ENCODE assay signal across 8 cellular contexts in genomic region chr6:110968661-110969060, GRCh38. TPM values are rescaled to one million over a fixed set of nuclear protein-coding genes. Genes with fewer than 3 reads are reported as not detected.
A peak's percentile ranks its signal among the peaks of the same experiment; 100 is the strongest.
DNase-seq lines count a peak whose midpoint lies in the region; ATAC-seq, FAIRE-seq and TF ChIP-seq lines count a peak whose summit lies in the region.
"Not testable (repeated sequence)": the region's sequence is repeated elsewhere in the genome, so short reads cannot be mapped to it uniquely, and the experiment has no call there.

No MANE protein-coding gene starts in this region.

- intact Hi-C loops in activated naive CD4-positive, alpha-beta T cell treated with anti-CD3 and anti-CD28 coated beads for 36 hours (cut with micrococcal nuclease); HepG2 (cut with micrococcal nuclease; ENCODE audit: unreplicated experiment): not testable (repeated sequence)

- not testable (repeated sequence) for H3K4me3 ChIP-seq in HepG2 (replicated peaks in 1 of 3; ENCODE audit: insufficient read depth in 1 of 3, low read depth in 2 of 3, low read length in 3 of 3)

- POLR2A ChIA-PET in WTC11 (lab: Charles Lee) (interaction anchor here (0.6 to 1.5 kb wide), 2 partner anchors 10 to 24 kb away, joined by 3 to 4 read pairs; partner anchors contain the start of gene GTF3C6), HepG2 (lab: Yijun Ruan, JAX) (interaction anchor here (1.8 to 2.0 kb wide), 2 partner anchors 9 to 10 kb away, joined by 6 to 8 read pairs; partner anchors contain the start of gene GTF3C6)

- H3K4me3 Mint-ChIP-seq in WTC11; activated T-cell treated with anti-CD3 and anti-CD28 coated beads, Interleukin-2, amount 50 U/mL, for 24 hours; activated naive CD4-positive, alpha-beta T cell treated with anti-CD3 and anti-CD28 coated beads for 36 hours; nephron progenitor cell; stimulated activated naive CD8-positive, alpha-beta T cell treated with anti-CD3 and anti-CD28 coated beads, Interleukin-15, Interleukin-2, amounts not matched to agents 100 ng/mL and 50 ng/mL, for 24 hours: not testable (repeated sequence)

- H4K20me1 ChIP-seq in HepG2 (ENCODE audit: insufficient read depth, low read length) = not testable (repeated sequence)

- not testable (repeated sequence) for H3K9ac ChIP-seq in HepG2 (ENCODE audit: insufficient read depth, low read depth, low read length)

- CTCF ChIA-PET in WTC11 (lab: Charles Lee); HepG2 (lab: Yijun Ruan, JAX; ENCODE audit: low intra/inter-chr PET ratio, low total read pairs): not testable (repeated sequence)
- CTCF ChIA-PET in activated naive CD4-positive, alpha-beta T cell treated with anti-CD3 and anti-CD28 coated beads for 36 hours (lab: Charles Lee) = interaction anchor here (0.6 kb wide), 2 partner anchors 275 to 1046 kb away, joined by 3 to 8 read pairs; no protein-coding TSS in a partner anchor

- H3K27ac ChIP-seq in 22Rv1 = peak overlapping the region; percentile 23; the same call in 1 of the 2 replicates
- H3K27ac ChIP-seq in HepG2 (ENCODE audit: extremely low read length, insufficient read depth, low read length) = not testable (repeated sequence)

- TF ChIP-seq CTCF in 22Rv1 (IDR thresholded peaks at IDR 0.05); WTC11 (IDR thresholded peaks at IDR 0.05); HepG2 (CRISPR knock-in tag; IDR thresholded peaks at IDR 0.05); nephron progenitor cell (IDR thresholded peaks at IDR 0.05): not testable (repeated sequence)

- not testable (repeated sequence) for H3K79me2 ChIP-seq in HepG2 (ENCODE audit: insufficient read depth, low read length)

- not testable (repeated sequence) for DNase-seq in WTC11 (ENCODE audit: low spot score); activated T-cell treated with anti-CD3 and anti-CD28 coated beads, Interleukin-2, amount 50 U/mL, for 24 hours; activated naive CD4-positive, alpha-beta T cell treated with anti-CD3 and anti-CD28 coated beads for 36 hours; HepG2 (ENCODE audit: low spot score); nephron progenitor cell

- H3K4me1 ChIP-seq in HepG2 (ENCODE audit: insufficient read depth, low read length) = not testable (repeated sequence)

- not testable (repeated sequence) for H3K4me2 ChIP-seq in HepG2 (ENCODE audit: low read depth, low read length)

- in situ Hi-C loops in HepG2 (cut with HindIII; ENCODE audit: extremely low pct_ligation_motif_present, low pct_unique_long_range_greater_than_20kb) = not testable (repeated sequence)

- not testable (repeated sequence) for FAIRE-seq in HepG2 (lab: Jason Lieb, UNC)

- H3K36me3 ChIP-seq in HepG2 (replicated peaks in 1 of 2; ENCODE audit: control insufficient read depth in 1 of 2, insufficient read depth in 2 of 2, low read length in 2 of 2) = peaks cover 6 to 15% of the 10 kb centered on the region in 2 experiments

- H3K27me3 Mint-ChIP-seq in WTC11 (ENCODE audit: low read depth); activated T-cell treated with anti-CD3 and anti-CD28 coated beads, Interleukin-2, amount 50 U/mL, for 24 hours; activated naive CD4-positive, alpha-beta T cell treated with anti-CD3 and anti-CD28 coated beads for 36 hours (ENCODE audit: low read depth); nephron progenitor cell (ENCODE audit: low read depth, poor library complexity); stimulated activated naive CD8-positive, alpha-beta T cell treated with anti-CD3 and anti-CD28 coated beads, Interleukin-15, Interleukin-2, amounts not matched to agents 100 ng/mL and 50 ng/mL, for 24 hours: not testable (repeated sequence)

- H3K4me1 Mint-ChIP-seq in WTC11; activated T-cell treated with anti-CD3 and anti-CD28 coated beads, Interleukin-2, amount 50 U/mL, for 24 hours (ENCODE audit: low read depth); activated naive CD4-positive, alpha-beta T cell treated with anti-CD3 and anti-CD28 coated beads for 36 hours (ENCODE audit: low read depth); nephron progenitor cell; stimulated activated naive CD8-positive, alpha-beta T cell treated with anti-CD3 and anti-CD28 coated beads, Interleukin-15, Interleukin-2, amounts not matched to agents 100 ng/mL and 50 ng/mL, for 24 hours (ENCODE audit: low read depth): not testable (repeated sequence)

- not testable (repeated sequence) for TF ChIP-seq EP300 in HepG2 (IDR thresholded peaks at IDR 0.05; ENCODE audit: low read depth in 2 of 2, low read length in 2 of 2); HepG2 (CRISPR knock-in tag; IDR thresholded peaks at IDR 0.05; ENCODE audit: borderline replicate concordance)

- not testable (repeated sequence) for BruUV-seq in HepG2 (replicated peaks; lab: Mats Ljungman, UMichigan)

- not testable (repeated sequence) for H3K9me3 ChIP-seq in HepG2 (ENCODE audit: low read length)

- 93% methylated on average over 2 of the region's 2 CpGs for WGBS in HepG2 (ENCODE audit: low lambda C conversion rate)

- not testable (repeated sequence) for H2AFZ ChIP-seq in HepG2 (ENCODE audit: low read length)

- not testable (repeated sequence) for H3K9me3 Mint-ChIP-seq in WTC11; activated T-cell treated with anti-CD3 and anti-CD28 coated beads, Interleukin-2, amount 50 U/mL, for 24 hours; activated naive CD4-positive, alpha-beta T cell treated with anti-CD3 and anti-CD28 coated beads for 36 hours; nephron progenitor cell; stimulated activated naive CD8-positive, alpha-beta T cell treated with anti-CD3 and anti-CD28 coated beads, Interleukin-15, Interleukin-2, amounts not matched to agents 100 ng/mL and 50 ng/mL, for 24 hours

- H3K27ac Mint-ChIP-seq in WTC11 (0 out of 2 replicates have a peak overlapping the region, but pooled peaks have one; percentile 18), nephron progenitor cell (peak overlapping the region; percentile 68)
- peak overlapping the region; percentile 38 for H3K27ac Mint-ChIP-seq in activated T-cell treated with anti-CD3 and anti-CD28 coated beads, Interleukin-2, amount 50 U/mL, for 24 hours
- H3K27ac Mint-ChIP-seq in activated naive CD4-positive, alpha-beta T cell treated with anti-CD3 and anti-CD28 coated beads for 36 hours = peak overlapping the region; percentile 51
- H3K27ac Mint-ChIP-seq in stimulated activated naive CD8-positive, alpha-beta T cell treated with anti-CD3 and anti-CD28 coated beads, Interleukin-15, Interleukin-2, amounts not matched to agents 100 ng/mL and 50 ng/mL, for 24 hours = peak overlapping the region; percentile 4

- not testable (repeated sequence) for TF ChIP-seq RAD21 in HepG2 (CRISPR knock-in tag; IDR thresholded peaks at IDR 0.05)

- H3K36me3 Mint-ChIP-seq in WTC11 (peaks cover 40% of the 10 kb centered on the region), nephron progenitor cell (ENCODE audit: low read depth) (peaks cover 52% of the 10 kb centered on the region)
- peaks cover 49% of the 10 kb centered on the region for H3K36me3 Mint-ChIP-seq in activated T-cell treated with anti-CD3 and anti-CD28 coated beads, Interleukin-2, amount 50 U/mL, for 24 hours (ENCODE audit: low read depth)
- H3K36me3 Mint-ChIP-seq in activated naive CD4-positive, alpha-beta T cell treated with anti-CD3 and anti-CD28 coated beads for 36 hours (ENCODE audit: low read depth) = peaks cover 23% of the 10 kb centered on the region
- H3K36me3 Mint-ChIP-seq in stimulated activated naive CD8-positive, alpha-beta T cell treated with anti-CD3 and anti-CD28 coated beads, Interleukin-15, Interleukin-2, amounts not matched to agents 100 ng/mL and 50 ng/mL, for 24 hours (ENCODE audit: low read depth) = peaks cover 44% of the 10 kb centered on the region

- not testable (repeated sequence) for TF ChIP-seq POLR2A in HepG2 (IDR thresholded peaks at IDR 0.05; ENCODE audit: insufficient read depth in 1 of 2, low read depth in 2 of 2, low read length in 2 of 2)

- not testable (repeated sequence) for ATAC-seq in WTC11, HepG2

- H3K27me3 ChIP-seq in HepG2 (ENCODE audit: control insufficient read depth in 1 of 2, insufficient read depth in 2 of 2, low read length in 2 of 2) = not testable (repeated sequence)

RNA-seq across cellular contexts. Expression of gene GTF3C6, which starts 10.2 kb away (rescaled TPM):
- polyA plus RNA-seq in PFSK-1 (2012; ENCODE audit: insufficient read length, low read depth) = 57.8 TPM
- total RNA-seq in WTC11 (2021) = 65.5 to 69.0 TPM (median 67.0 TPM) in 3 replicates
- 10 to 100 TPM; 81.6 to 84.7 TPM for total RNA-seq in activated naive CD4-positive, alpha-beta T cell treated with anti-CD3 and anti-CD28 coated beads for 36 hours
- total RNA-seq in HepG2 (2016; rRNA removed; fragmentation: Illumina TruSeq; extraction: Trizol) = 160 and 195 TPM in 2 replicates
- total RNA-seq in HepG2 (2016; cell fraction: cytosol; rRNA removed; fragmentation: Illumina TruSeq; extraction: Trizol; ENCODE audit: low read depth) = 144 and 180 TPM in 2 replicates
- 161 and 199 TPM in 2 replicates for total RNA-seq in HepG2 (2016; cell fraction: insoluble cytoplasmic fraction; rRNA removed; fragmentation: Illumina TruSeq; extraction: Trizol)
- 230 and 276 TPM in 2 replicates for total RNA-seq in HepG2 (2016; cell fraction: membrane; rRNA removed; fragmentation: Illumina TruSeq; extraction: Trizol)
- 55.6 and 59.8 TPM in 2 replicates for total RNA-seq in HepG2 (2016; cell fraction: nucleus; rRNA removed; fragmentation: Illumina TruSeq; extraction: Trizol)
- 19.3 and 21.6 TPM in 2 replicates for polyA plus RNA-seq in HepG2 (2011; rRNA removed)
- 12.0 and 21.0 TPM in 2 replicates for polyA plus RNA-seq in HepG2 (2011; cell fraction: cytosol; rRNA removed)
- polyA plus RNA-seq in HepG2 (2011; cell fraction: nucleus; rRNA removed) = 4.4 and 8.4 TPM in 2 replicates
- 77.9 and 114 TPM in 2 replicates for polyA plus RNA-seq in HepG2 (2012)
- 218 and 250 TPM in 2 replicates for polyA plus RNA-seq in HepG2 (2016; cell fraction: cytosol; fragmentation: Illumina TruSeq; extraction: Trizol; ENCODE audit: low read depth)
- 229 and 233 TPM in 2 replicates for polyA plus RNA-seq in HepG2 (2016; cell fraction: insoluble cytoplasmic fraction; fragmentation: Illumina TruSeq; extraction: Trizol; ENCODE audit: low read depth)
- 267 and 309 TPM in 2 replicates for polyA plus RNA-seq in HepG2 (2016; cell fraction: membrane; fragmentation: Illumina TruSeq; extraction: Trizol; ENCODE audit: low read depth)
- 100 and 108 TPM in 2 replicates for polyA plus RNA-seq in HepG2 (2016; cell fraction: nucleus; fragmentation: Illumina TruSeq; extraction: Trizol; ENCODE audit: insufficient read depth, low read depth)
- 1.5 and 1.7 TPM in 2 replicates for polyA minus RNA-seq in HepG2 (2011; rRNA and poly(A)+ RNA removed; ENCODE audit: low replicate concordance)
- polyA minus RNA-seq in HepG2 (2011; cell fraction: cytosol; rRNA and poly(A)+ RNA removed) = 16.9 and 21.8 TPM in 2 replicates
- polyA minus RNA-seq in HepG2 (2011; cell fraction: nucleus; rRNA and poly(A)+ RNA removed) = 12.1 and 14.3 TPM in 2 replicates

RNA-seq across cellular contexts. Expression of gene RPF2, which starts 13.2 kb away (rescaled TPM):
- polyA plus RNA-seq in PFSK-1 (2012; ENCODE audit: insufficient read length, low read depth) = 48.1 TPM
- total RNA-seq in WTC11 (2021) (43.2 to 44.7 TPM (median 43.7 TPM) in 3 replicates), HepG2 (2016; rRNA removed; fragmentation: Illumina TruSeq; extraction: Trizol) (45.6 and 70.4 TPM in 2 replicates)
- total RNA-seq in activated naive CD4-positive, alpha-beta T cell treated with anti-CD3 and anti-CD28 coated beads for 36 hours = 10 to 100 TPM; 43.5 to 45.8 TPM
- total RNA-seq in HepG2 (2016; cell fraction: cytosol; rRNA removed; fragmentation: Illumina TruSeq; extraction: Trizol; ENCODE audit: low read depth) = 7.5 and 10.3 TPM in 2 replicates
- 46.1 and 74.5 TPM in 2 replicates for total RNA-seq in HepG2 (2016; cell fraction: insoluble cytoplasmic fraction; rRNA removed; fragmentation: Illumina TruSeq; extraction: Trizol)
- total RNA-seq in HepG2 (2016; cell fraction: membrane; rRNA removed; fragmentation: Illumina TruSeq; extraction: Trizol) = 12.2 and 13.3 TPM in 2 replicates
- 25.9 and 26.1 TPM in 2 replicates for total RNA-seq in HepG2 (2016; cell fraction: nucleus; rRNA removed; fragmentation: Illumina TruSeq; extraction: Trizol)
- 18.4 and 25.1 TPM in 2 replicates for polyA plus RNA-seq in HepG2 (2011; rRNA removed)
- 9.2 and 16.9 TPM in 2 replicates for polyA plus RNA-seq in HepG2 (2011; cell fraction: cytosol; rRNA removed)
- polyA plus RNA-seq in HepG2 (2011; cell fraction: nucleus; rRNA removed) = 4.1 and 5.4 TPM in 2 replicates
- polyA plus RNA-seq in HepG2 (2012) = 31.2 and 39.1 TPM in 2 replicates
- polyA plus RNA-seq in HepG2 (2016; cell fraction: cytosol; fragmentation: Illumina TruSeq; extraction: Trizol; ENCODE audit: low read depth) = 7.0 TPM in 2 replicates
- polyA plus RNA-seq in HepG2 (2016; cell fraction: insoluble cytoplasmic fraction; fragmentation: Illumina TruSeq; extraction: Trizol; ENCODE audit: low read depth) = 82.3 and 82.7 TPM in 2 replicates
- 8.1 and 10.1 TPM in 2 replicates for polyA plus RNA-seq in HepG2 (2016; cell fraction: membrane; fragmentation: Illumina TruSeq; extraction: Trizol; ENCODE audit: low read depth)
- polyA plus RNA-seq in HepG2 (2016; cell fraction: nucleus; fragmentation: Illumina TruSeq; extraction: Trizol; ENCODE audit: insufficient read depth, low read depth) = 33.0 and 37.1 TPM in 2 replicates
- polyA minus RNA-seq in HepG2 (2011; rRNA and poly(A)+ RNA removed; ENCODE audit: low replicate concordance) = 7.1 and 8.2 TPM in 2 replicates
- 11.4 and 13.3 TPM in 2 replicates for polyA minus RNA-seq in HepG2 (2011; cell fraction: cytosol; rRNA and poly(A)+ RNA removed)
- polyA minus RNA-seq in HepG2 (2011; cell fraction: nucleus; rRNA and poly(A)+ RNA removed) = 25.5 and 25.9 TPM in 2 replicates

Comparison
In these comparisons a context has a peak if more than half of its experiments do, and no peak if none do; other contexts are left out.
1. H3K27ac Mint-ChIP-seq: peak in every context shown above with its lines; median percentile 68 in nephron progenitor cell; 51 in activated naive CD4-positive, alpha-beta T cell treated with anti-CD3 and anti-CD28 coated beads for 36 hours; 38 in activated T-cell treated with anti-CD3 and anti-CD28 coated beads, Interleukin-2, amount 50 U/mL, for 24 hours; 18 in WTC11; 4 in stimulated activated naive CD8-positive, alpha-beta T cell treated with anti-CD3 and anti-CD28 coated beads, Interleukin-15, Interleukin-2, amounts not matched to agents 100 ng/mL and 50 ng/mL, for 24 hours.